ENCODE assay signal across 8 cellular contexts in genomic region chr6:31901953-31902643, GRCh38. TPM values are rescaled to one million over a fixed set of nuclear protein-coding genes. Genes with fewer than 3 reads are reported as not detected.
A peak's percentile ranks its signal among the peaks of the same experiment; 100 is the strongest.
DNase-seq lines count a peak whose midpoint lies in the region; ATAC-seq and TF ChIP-seq lines count a peak whose summit lies in the region.

Gene ZBTB12, minus strand, starts transcription at chr6:31902086. Its CDS starts 781 bp downstream, at chr6:31901305.

- peak within 1 kb of the TSS; percentile 63 for H3K27ac ChIP-seq in CD4-positive, CD25-positive, alpha-beta regulatory T cell (ENCODE audit: insufficient read depth, low read length, poor library complexity, severe bottlenecking)
- H3K27ac ChIP-seq in MM.1S (ENCODE audit: low read length): peak within 1 kb of the TSS; percentile 46; the same call in 1 of the 2 replicates

- H3K9me3 ChIP-seq in CD4-positive, CD25-positive, alpha-beta regulatory T cell (ENCODE audit: control insufficient read depth in 2 of 2, low read length in 2 of 2): no peaks in the 10 kb centered on the region
- H3K9me3 ChIP-seq in MM.1S (replicated peaks; ENCODE audit: insufficient read depth, low read length): no peaks in the 10 kb centered on the region

- H3K9ac ChIP-seq in MM.1S (ENCODE audit: low read length): peak within 1 kb of the TSS; percentile 68; the same call in 1 of the 2 replicates

- H3K36me3 ChIP-seq in CD4-positive, CD25-positive, alpha-beta regulatory T cell (ENCODE audit: control insufficient read depth, insufficient read depth, low read length): no peaks in the 10 kb centered on the region
- H3K36me3 ChIP-seq in MM.1S (replicated peaks; ENCODE audit: insufficient read depth, low read length): no peaks in the 10 kb centered on the region

- no peaks in the 10 kb centered on the region for H4K20me1 ChIP-seq in MM.1S (ENCODE audit: insufficient read depth, low read length)

- TF ChIP-seq CTCF in MM.1S (IDR thresholded peaks at IDR 0.05; ENCODE audit: low read length) (no peak), nephron (IDR thresholded peaks at IDR 0.05; ENCODE audit: unreplicated experiment in 3 of 3) (no peak)

- peak within 1 kb of the TSS; percentile 92 for H3K4me2 ChIP-seq in MM.1S (ENCODE audit: low read depth, low read length)

- H3K79me2 ChIP-seq in MM.1S (ENCODE audit: low read length): peaks cover 18% of the 10 kb centered on the region

- peaks cover 0 to 32% (median 21%) of the 10 kb centered on the region in 4 donors for H3K4me1 Mint-ChIP-seq in CD4-positive, CD25-positive, alpha-beta regulatory T cell
- peaks cover 37% of the 10 kb centered on the region for H3K4me1 Mint-ChIP-seq in nephron

- H3K27ac Mint-ChIP-seq in CD4-positive, CD25-positive, alpha-beta regulatory T cell: peak within 1 kb of the TSS; percentile 52 to 87 (median 87)
- H3K27ac Mint-ChIP-seq in nephron: peak within 1 kb of the TSS; percentile 94 to 97 (median 97)

- ATAC-seq in CD4-positive, CD25-positive, alpha-beta regulatory T cell (ENCODE audit: low read depth in 2 of 2): peak; percentile 52 to 56
- peak; percentile 38 for ATAC-seq in GM21447 (IDR thresholded peaks at IDR 0.05; ENCODE audit: unreplicated experiment)

- peak within 1 kb of the TSS; percentile 67 for H2AFZ ChIP-seq in MM.1S (ENCODE audit: low read length)

- TF ChIP-seq POLR2A in Raji (IDR thresholded peaks at IDR 0.05; ENCODE audit: insufficient read depth, low read depth, low read length): peak; percentile 66

- H3F3A ChIP-seq in MM.1S (ENCODE audit: insufficient read depth, low read length): peaks cover 21% of the 10 kb centered on the region

- H3K9me2 ChIP-seq in MM.1S (replicated peaks; ENCODE audit: insufficient read depth, low read length): no peaks in the 10 kb centered on the region

- H3K27me3 ChIP-seq in CD4-positive, CD25-positive, alpha-beta regulatory T cell (ENCODE audit: control insufficient read depth, insufficient read depth, low read length): peaks cover 3% of the 10 kb centered on the region
- H3K27me3 ChIP-seq in MM.1S (replicated peaks; ENCODE audit: insufficient read depth, low read length): no peaks in the 10 kb centered on the region

- peaks cover 15% of the 10 kb centered on the region for H3K27me3 Mint-ChIP-seq in CD4-positive, CD25-positive, alpha-beta regulatory T cell
- H3K27me3 Mint-ChIP-seq in nephron (ENCODE audit: low read depth): no peaks in the 10 kb centered on the region

- H3K4me3 Mint-ChIP-seq in CD4-positive, CD25-positive, alpha-beta regulatory T cell: peak within 1 kb of the TSS; percentile 80 to 92 (median 89)
- peak within 1 kb of the TSS; percentile 81 to 89 (median 84) for H3K4me3 Mint-ChIP-seq in nephron

- DNase-seq in CD4-positive, CD25-positive, alpha-beta regulatory T cell: peak; percentile 80 to 84 (median 82)
- peak; percentile 92 for DNase-seq in MM.1S
- peak; percentile 78 for DNase-seq in activated gamma-delta T cell (lab: John Stamatoyannopoulos, UW)
- DNase-seq in fibroblast of the conjunctiva (ENCODE audit: low read depth): peak; percentile 92
- DNase-seq in stimulated activated naive CD4-positive, alpha-beta T cell (lab: John Stamatoyannopoulos, UW): peak; percentile 78 to 90 (median 86)

- H3K9me3 Mint-ChIP-seq in CD4-positive, CD25-positive, alpha-beta regulatory T cell: peaks cover 0 to 2% (median 0%) of the 10 kb centered on the region in 7 donors
- no peaks in the 10 kb centered on the region for H3K9me3 Mint-ChIP-seq in nephron

- peak within 1 kb of the TSS; percentile 66 for H3K4me3 ChIP-seq in CD4-positive, CD25-positive, alpha-beta regulatory T cell (ENCODE audit: low read depth, low read length)
- peak within 1 kb of the TSS; percentile 68 for H3K4me3 ChIP-seq in MM.1S (ENCODE audit: low read length)

- H3K36me3 Mint-ChIP-seq in CD4-positive, CD25-positive, alpha-beta regulatory T cell: no peaks in the 10 kb centered on the region
- no peaks in the 10 kb centered on the region for H3K36me3 Mint-ChIP-seq in nephron (ENCODE audit: low read depth)

- H3K4me1 ChIP-seq in CD4-positive, CD25-positive, alpha-beta regulatory T cell (ENCODE audit: control insufficient read depth, insufficient read depth, low read length, poor library complexity, severe bottlenecking): peaks cover 34% of the 10 kb centered on the region
- H3K4me1 ChIP-seq in MM.1S (ENCODE audit: low read length): peaks cover 3% of the 10 kb centered on the region; the same call in 1 of the 2 replicates

RNA-seq across cellular contexts. Expression of gene ZBTB12, which starts in this region (rescaled TPM):
- 0.20 TPM for total RNA-seq in CD4-positive, CD25-positive, alpha-beta regulatory T cell
- not detected for polyA plus RNA-seq in CD4-positive, CD25-positive, alpha-beta regulatory T cell

Comparison
In these comparisons a context has a peak if more than half of its experiments do, and no peak if none do; other contexts are left out.
1. Peak in every context shown above with its lines: DNase-seq, ATAC-seq, H3K4me3 ChIP-seq and H3K27ac ChIP-seq.
2. Peak in DNase-seq, ATAC-seq, H3K4me3 ChIP-seq and H3K27ac ChIP-seq in CD4-positive, CD25-positive, alpha-beta regulatory T cell; RNA of the gene not detected or under 1 TPM.